Comparison of ENCODE assay signal across 18 cellular contexts in the genomic region with DNA sequence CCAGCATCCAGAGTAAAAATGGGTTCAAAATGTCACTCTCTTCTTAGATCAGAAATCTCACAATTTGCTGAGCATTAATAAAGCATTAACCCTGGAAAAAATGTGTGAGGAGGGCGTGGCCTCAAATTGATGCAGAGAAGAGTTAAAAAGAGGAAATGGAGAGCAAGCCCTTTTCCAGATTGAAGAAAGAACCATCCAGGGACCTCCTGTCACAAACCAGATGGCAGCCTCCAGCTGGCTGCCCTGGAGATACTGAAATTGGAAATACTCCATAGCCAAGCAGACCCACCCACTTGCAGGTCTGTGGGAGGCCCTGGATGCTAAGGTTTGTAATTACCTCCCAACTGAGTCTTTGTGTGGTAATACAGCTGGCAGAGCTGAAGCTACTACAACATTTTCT.
"Had no signal": no experiment of that assay in that cellular context is flagged by ENCODE, and none has a peak within 500 bp of the region (broad histone marks: within the 10 kb centered on the region; RNA-seq: fewer than 3 reads in every experiment).

No MANE protein-coding gene starts in this region.

- H3K4me3 ChIP-seq: body of pancreas, cardiac muscle cell, heart right ventricle, tibial nerve had no signal

- H3K27ac ChIP-seq: body of pancreas, cardiac muscle cell, heart right ventricle, tibial nerve had no signal

- H3K27me3 ChIP-seq: body of pancreas, cardiac muscle cell, tibial nerve had no signal

- H3K4me1 ChIP-seq: body of pancreas, heart right ventricle, tibial nerve had no signal

- FAIRE-seq: endometrium, keratinocyte had no signal

- DNase-seq: activated CD4-positive, alpha-beta T cell treated with anti-CD3 and anti-CD28 coated beads, Interleukin-2, amount 10 ng/mL, durations not matched to agents 7 days and 5 days; activated CD4-positive, CD25-positive, alpha-beta regulatory T cell; activated CD8-positive, alpha-beta memory T cell treated with anti-CD3 and anti-CD28 coated beads, Interleukin-2, amount 10 ng/mL, durations not matched to agents 7 days and 5 days; activated CD8-positive, alpha-beta T cell treated with anti-CD3 and anti-CD28 coated beads for 36 hours; activated gamma-delta T cell treated with Interleukin-2 at 50 U/mL for 16 hours; activated T-cell treated with anti-CD3 and anti-CD28 coated beads for 4 hours; body of pancreas; effector CD4-positive, alpha-beta T cell; heart right ventricle; left colon; stimulated activated CD4-positive, alpha-beta T cell treated with anti-CD3 and anti-CD28 coated beads, Interleukin-4, amount 100 ng/mL, for 24 hours; stimulated activated naive CD8-positive, alpha-beta T cell treated with anti-CD3 and anti-CD28 coated beads, Interleukin-15, amount 100 ng/mL, for 72 hours; T1000 had no signal

- H3K9me3 ChIP-seq: body of pancreas, tibial nerve had no signal

- H3K36me3 ChIP-seq: cardiac muscle cell, heart right ventricle, tibial nerve had no signal

- ATAC-seq: activated CD8-positive, alpha-beta memory T cell treated with anti-CD3 and anti-CD28 coated beads, Interleukin-2, amount 10 ng/mL, durations not matched to agents 7 days and 5 days; activated CD8-positive, alpha-beta T cell treated with anti-CD3 and anti-CD28 coated beads for 36 hours; body of pancreas; heart right ventricle; left colon; natural killer cell treated with Interleukin-12 subunit alpha and Interleukin-12 subunit beta and Interleukin-15 and Interleukin-18, amount 100 ng/mL, for 72 hours; stimulated activated naive CD8-positive, alpha-beta T cell treated with anti-CD3 and anti-CD28 coated beads, Interleukin-15, amount 100 ng/mL, for 72 hours had no signal
